Comparison of ENCODE assay signal across 21 cellular contexts in genomic region chr5:5220896-5221295, GRCh38.
"Had no signal": no experiment of that assay in that cellular context is flagged by ENCODE, and none has a peak within 500 bp of the region (broad histone marks: within the 10 kb centered on the region; RNA-seq: fewer than 3 reads in every experiment).

No MANE protein-coding gene starts in this region.

- H2AFZ ChIP-seq: parathyroid adenoma had no signal

- H3K9me3 Mint-ChIP-seq: activated T-cell treated with anti-CD3 and anti-CD28 coated beads, Interleukin-2, amount 50 U/mL, for 72 hours had no signal

- H3K4me1 Mint-ChIP-seq: immature natural killer cell; naive thymus-derived CD8-positive, alpha-beta T cell had no signal

- H3K27ac Mint-ChIP-seq: activated T-cell treated with anti-CD3 and anti-CD28 coated beads, Interleukin-2, amount 50 U/mL, for 72 hours; immature natural killer cell; naive thymus-derived CD8-positive, alpha-beta T cell had no signal

- DNase-seq: activated CD4-positive, alpha-beta T cell treated with anti-CD3 and anti-CD28 coated beads, Interleukin-2, amount 50 U/mL, for 1 hour; activated CD8-positive, alpha-beta memory T cell treated with anti-CD3 and anti-CD28 coated beads for 24 hours; activated effector memory CD4-positive, alpha-beta T cell treated with anti-CD3 and anti-CD28 coated beads, Interleukin-2, amount 50 U/mL, for 16 hours; activated naive CD4-positive, alpha-beta T cell treated with anti-CD3 and anti-CD28 coated beads, Interleukin-2, amount 50 U/mL, for 16 hours; activated T-cell treated with anti-CD3 and anti-CD28 coated beads, Interleukin-2, amount 50 U/mL, for 72 hours; aorta; dermis blood vessel endothelial cell; effector memory CD4-positive, alpha-beta T cell; immature natural killer cell; kidney glomerular epithelial cell; mucosa of descending colon; naive thymus-derived CD8-positive, alpha-beta T cell; stimulated activated naive CD4-positive, alpha-beta T cell; T-helper 1 cell; T1000; tibial artery; uterus had no signal

- H3K36me3 Mint-ChIP-seq: immature natural killer cell; naive thymus-derived CD8-positive, alpha-beta T cell had no signal

- H3K9me3 ChIP-seq: esophagus muscularis mucosa, tibial artery, uterus had no signal

- H3K79me2 ChIP-seq: parathyroid adenoma had no signal

- FAIRE-seq: bronchial epithelial cell, endothelial cell of umbilical vein had no signal

- H3K27ac ChIP-seq: esophagus muscularis mucosa, parathyroid adenoma, tibial artery, uterus had no signal

- H3K4me1 ChIP-seq: esophagus muscularis mucosa, parathyroid adenoma, tibial artery, uterus had no signal

- H3K27me3 ChIP-seq: tibial artery, uterus had no signal

- H3K9ac ChIP-seq: parathyroid adenoma had no signal

- H3K4me3 Mint-ChIP-seq: activated T-cell treated with anti-CD3 and anti-CD28 coated beads, Interleukin-2, amount 50 U/mL, for 72 hours; immature natural killer cell; naive thymus-derived CD8-positive, alpha-beta T cell had no signal
